In the genomic region with DNA sequence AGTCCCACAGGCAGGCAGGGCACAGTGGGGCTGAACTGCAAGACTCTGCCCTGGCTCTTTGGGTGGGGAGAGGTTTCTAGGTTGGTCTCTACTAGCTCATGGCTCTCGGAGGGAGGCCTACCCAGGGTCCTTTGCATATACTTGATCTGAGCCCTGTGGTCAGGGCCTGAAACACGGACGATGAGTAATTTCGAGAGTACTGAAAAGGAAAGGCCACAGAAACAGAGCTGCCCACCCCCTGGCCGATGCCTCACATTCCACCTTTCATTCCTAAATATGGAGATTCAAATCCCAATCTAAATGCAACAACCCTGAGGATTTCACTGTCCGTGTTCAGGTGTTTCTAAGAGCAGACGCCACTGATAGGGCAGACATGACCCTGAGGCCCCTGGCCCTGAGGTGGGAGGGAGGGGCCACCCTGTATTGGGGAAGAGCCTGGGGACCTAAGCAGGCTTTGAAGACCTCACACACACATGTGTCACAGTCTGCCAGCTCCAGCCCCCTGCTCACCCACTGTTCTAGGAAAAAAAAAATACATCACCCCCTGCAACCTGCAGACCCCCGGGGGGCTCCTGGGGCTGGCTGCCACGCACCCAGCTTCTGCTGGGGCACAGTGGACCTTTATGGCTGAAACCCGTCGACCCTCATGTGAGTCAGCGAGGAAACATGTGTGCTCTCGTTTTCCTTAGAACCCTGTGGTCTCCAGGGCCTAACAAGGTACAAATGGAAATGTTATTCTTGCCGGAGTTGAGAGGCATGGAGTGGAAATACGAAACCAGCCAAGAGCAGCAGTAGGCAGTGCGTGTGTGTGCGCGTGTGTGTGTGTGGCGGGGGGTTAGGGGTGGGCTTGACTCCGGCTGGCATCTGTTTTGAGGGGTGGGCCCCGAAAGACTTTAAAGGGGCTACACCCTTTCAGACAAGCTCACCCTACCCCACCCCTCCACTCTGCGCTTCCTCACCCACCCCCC, we compare ENCODE assay signal across 8 cellular contexts.
A peak's percentile ranks its signal among the peaks of the same experiment; 100 is the strongest.
DNase-seq lines count a peak whose midpoint lies in the region; ATAC-seq and TF ChIP-seq lines count a peak whose summit lies in the region.

No MANE protein-coding gene starts in this region.

- peak overlapping the region in 2 of 9 donors; percentile 7 to 51 for H3K27ac Mint-ChIP-seq in naive thymus-derived CD4-positive, alpha-beta T cell

- no peak for TF ChIP-seq POLR2A in uterus (IDR thresholded peaks at IDR 0.05)

- peak; percentile 45 for ATAC-seq in GM19324 (IDR thresholded peaks at IDR 0.05; ENCODE audit: low FRiP score, unreplicated experiment)
- ATAC-seq in HG02981 (IDR thresholded peaks at IDR 0.05; ENCODE audit: unreplicated experiment) = peak; percentile 55
- ATAC-seq in naive thymus-derived CD4-positive, alpha-beta T cell = no peak

- POLR2A ChIA-PET in naive thymus-derived CD4-positive, alpha-beta T cell (lab: Charles Lee) = no interaction called here

- peaks cover 0 to 10% (median 0%) of the 10 kb centered on the region in 5 donors for H3K36me3 Mint-ChIP-seq in naive thymus-derived CD4-positive, alpha-beta T cell

- peaks cover 13 to 35% (median 26%) of the 10 kb centered on the region in 7 donors for H3K4me1 Mint-ChIP-seq in naive thymus-derived CD4-positive, alpha-beta T cell

- TF ChIP-seq CTCF in uterus (IDR thresholded peaks at IDR 0.05) = no peak

- no peaks in the 10 kb centered on the region for H3K27me3 Mint-ChIP-seq in naive thymus-derived CD4-positive, alpha-beta T cell

- H3K27ac ChIP-seq in naive thymus-derived CD4-positive, alpha-beta T cell (ENCODE audit: low read depth, low read length) = no peak overlapping the region
- no peak overlapping the region for H3K27ac ChIP-seq in uterus

- H3K9me3 ChIP-seq in naive thymus-derived CD4-positive, alpha-beta T cell (ENCODE audit: control insufficient read depth in 2 of 3, low read length in 3 of 3) = no peaks in the 10 kb centered on the region
- no peaks in the 10 kb centered on the region for H3K9me3 ChIP-seq in uterus

- intact Hi-C loops in naive thymus-derived CD4-positive, alpha-beta T cell (cut with micrococcal nuclease) = no loop called here
- intact Hi-C loops in uterus (cut with DNase I; ENCODE audit: low total_unique reads) = no loop called here

- no peaks in the 10 kb centered on the region for H3K27me3 ChIP-seq in naive thymus-derived CD4-positive, alpha-beta T cell (ENCODE audit: control insufficient read depth in 2 of 2, insufficient read depth in 2 of 2, low read length in 2 of 2)
- H3K27me3 ChIP-seq in uterus = no peaks in the 10 kb centered on the region

- CTCF ChIA-PET in naive thymus-derived CD4-positive, alpha-beta T cell (lab: Charles Lee) = no interaction called here

- DNase-seq in NCI-H69 (lab: John Stamatoyannopoulos, UW) = peak; percentile 26
- DNase-seq in skeletal muscle cell (ENCODE audit: low read depth) = peak; percentile 69
- DNase-seq in activated T-cell treated with anti-CD3 and anti-CD28 coated beads for 4 hours = no peak
- no peak for DNase-seq in SHP77 (lab: John Stamatoyannopoulos, UW)
- no peak for DNase-seq in naive thymus-derived CD4-positive, alpha-beta T cell
- no peak for DNase-seq in uterus

- no peak overlapping the region for H3K4me3 Mint-ChIP-seq in naive thymus-derived CD4-positive, alpha-beta T cell

- H3K4me3 ChIP-seq in skeletal muscle cell (ENCODE audit: low read depth, low read length) (no peak overlapping the region), uterus (no peak overlapping the region)
- H3K4me3 ChIP-seq in naive thymus-derived CD4-positive, alpha-beta T cell (ENCODE audit: low read length) = no peak overlapping the region

- no peaks in the 10 kb centered on the region for H3K36me3 ChIP-seq in naive thymus-derived CD4-positive, alpha-beta T cell (ENCODE audit: control insufficient read depth in 2 of 3, insufficient read depth in 3 of 3, low read length in 3 of 3)
- H3K36me3 ChIP-seq in uterus = no peaks in the 10 kb centered on the region

- peaks cover 0 to 11% (median 2%) of the 10 kb centered on the region in 11 donors for H3K9me3 Mint-ChIP-seq in naive thymus-derived CD4-positive, alpha-beta T cell

- H3K4me1 ChIP-seq in naive thymus-derived CD4-positive, alpha-beta T cell (ENCODE audit: control insufficient read depth in 2 of 2, insufficient read depth in 2 of 2, low read length in 2 of 2) = peaks cover 6 to 7% of the 10 kb centered on the region in 2 donors
- H3K4me1 ChIP-seq in uterus = no peaks in the 10 kb centered on the region

Comparison
In these comparisons a context has a peak if more than half of its experiments do, and no peak if none do; other contexts are left out.
1. DNase-seq: peak in NCI-H69 (single experiment) and skeletal muscle cell (single experiment); none in activated T-cell treated with anti-CD3 and anti-CD28 coated beads for 4 hours (single experiment), SHP77 (0 of 2), naive thymus-derived CD4-positive, alpha-beta T cell (0 of 9) and uterus (0 of 2).